8 cellular contexts compared by ENCODE assay signal in the genomic region with DNA sequence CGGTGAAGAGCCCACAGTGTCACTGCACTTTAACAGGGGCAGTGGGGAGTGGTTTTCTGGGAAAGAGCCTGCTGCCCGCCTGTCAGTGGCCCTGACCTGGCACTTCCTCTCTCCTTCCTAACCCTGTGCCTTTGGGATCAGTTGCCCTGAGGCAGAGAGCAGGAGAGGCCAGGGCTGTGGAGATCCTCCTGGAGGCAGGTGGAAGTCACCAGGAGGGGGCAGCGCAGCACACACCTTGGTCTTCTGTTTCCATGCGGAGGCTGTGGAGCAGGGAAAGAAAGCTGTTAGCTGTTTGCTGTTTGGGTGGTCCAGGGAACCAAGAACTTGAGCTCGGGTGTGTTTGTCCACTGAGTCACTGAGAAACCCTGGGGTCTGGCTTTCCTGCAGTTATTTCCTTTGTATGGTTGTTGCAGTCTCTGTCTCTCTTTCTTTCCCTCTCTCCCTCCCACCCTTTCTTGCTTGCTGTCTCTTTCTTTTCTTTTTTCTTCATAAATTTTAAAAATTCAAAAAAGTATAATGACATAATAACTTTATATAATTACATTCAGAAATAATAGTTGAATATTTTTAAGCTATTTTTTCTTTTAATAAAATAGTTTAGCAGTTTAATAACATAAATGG. TPM values are rescaled to one million over a fixed set of nuclear protein-coding genes. Genes with fewer than 3 reads are reported as not detected.
A peak's percentile ranks its signal among the peaks of the same experiment; 100 is the strongest.
DNase-seq lines count a peak whose midpoint lies in the region; ATAC-seq, FAIRE-seq and TF ChIP-seq lines count a peak whose summit lies in the region.

No MANE protein-coding gene starts in this region.

- 56% methylated on average over 5 of the region's 5 CpGs for WGBS in prostate gland

- DNase-seq in DMS153 treated with DMSO at 0.1 percent for 48 hours (lab: John Stamatoyannopoulos, UW; ENCODE audit: unreplicated experiment) (peak; percentile 32), H54 (ENCODE audit: insufficient read length, low spot score) (peak; percentile 44), NCI-H526 (lab: John Stamatoyannopoulos, UW) (peak; percentile 41 to 71), Right ventricle myocardium inferior (ENCODE audit: missing footprints) (peak; percentile 74), prostate gland (ENCODE audit: low spot score) (peak; percentile 53), NCI-H2196 treated with DMSO at 0.1 percent for 48 hours (lab: John Stamatoyannopoulos, UW; ENCODE audit: unreplicated experiment) (no peak), NCI-H187 (lab: John Stamatoyannopoulos, UW) (no peak)
- peak; percentile 82 for DNase-seq in activated effector memory CD4-positive, alpha-beta T cell treated with anti-CD3 and anti-CD28 coated beads, Interleukin-2, amount 50 U/mL, for 16 hours

- H3K27me3 ChIP-seq in prostate gland (replicated peaks; ENCODE audit: insufficient read depth), result no peaks in the 10 kb centered on the region

- no peaks in the 10 kb centered on the region for H3K9me3 ChIP-seq in prostate gland

- FAIRE-seq in H54 (lab: Jason Lieb, UNC), result peak; percentile 55

- H3K4me1 ChIP-seq in prostate gland (replicated peaks), result no peaks in the 10 kb centered on the region

- TF ChIP-seq POLR2A in H54 (IDR thresholded peaks at IDR 0.05; ENCODE audit: low read depth, low read length) (no peak), prostate gland (IDR thresholded peaks at IDR 0.05) (no peak)

- intact Hi-C loops in Right ventricle myocardium inferior (cut with DNase I), result loop anchor here (2.0 kb wide), 2 partner anchors 257 to 561 kb away; no protein-coding TSS in a partner anchor
- intact Hi-C loops in prostate gland (cut with DNase I), result loop anchor here (10.0 kb wide), 1 partner anchor 257 kb away; no protein-coding TSS in a partner anchor

- peak; percentile 79 for ATAC-seq in Right ventricle myocardium inferior

- H3K36me3 ChIP-seq in prostate gland, result no peaks in the 10 kb centered on the region

- H3K27ac ChIP-seq in prostate gland, result no peak overlapping the region

- no peak overlapping the region for H3K4me3 ChIP-seq in prostate gland

- TF ChIP-seq CTCF in prostate gland (IDR thresholded peaks at IDR 0.05), result peak; percentile 39 to 76 (median 67)

RNA-seq across cellular contexts. Expression of a gene that starts 28.1 kb away (rescaled TPM):
- total RNA-seq in Right ventricle myocardium inferior (8.2 TPM), prostate gland (10 to 100 TPM in 1 of 2 donors, 1 to 10 TPM in 1; 2.3 to 11.1 TPM)

Comparison
In these comparisons a context has a peak if more than half of its experiments do, and no peak if none do; other contexts are left out.
1. DNase-seq: peak in DMS153 treated with DMSO at 0.1 percent for 48 hours (single experiment), H54 (single experiment), NCI-H526 (2 of 2), activated effector memory CD4-positive, alpha-beta T cell treated with anti-CD3 and anti-CD28 coated beads, Interleukin-2, amount 50 U/mL, for 16 hours (single experiment), Right ventricle myocardium inferior (single experiment) and prostate gland (single experiment); none in NCI-H2196 treated with DMSO at 0.1 percent for 48 hours (single experiment) and NCI-H187 (0 of 2).